8 cellular contexts compared by ENCODE assay signal in the genomic region with DNA sequence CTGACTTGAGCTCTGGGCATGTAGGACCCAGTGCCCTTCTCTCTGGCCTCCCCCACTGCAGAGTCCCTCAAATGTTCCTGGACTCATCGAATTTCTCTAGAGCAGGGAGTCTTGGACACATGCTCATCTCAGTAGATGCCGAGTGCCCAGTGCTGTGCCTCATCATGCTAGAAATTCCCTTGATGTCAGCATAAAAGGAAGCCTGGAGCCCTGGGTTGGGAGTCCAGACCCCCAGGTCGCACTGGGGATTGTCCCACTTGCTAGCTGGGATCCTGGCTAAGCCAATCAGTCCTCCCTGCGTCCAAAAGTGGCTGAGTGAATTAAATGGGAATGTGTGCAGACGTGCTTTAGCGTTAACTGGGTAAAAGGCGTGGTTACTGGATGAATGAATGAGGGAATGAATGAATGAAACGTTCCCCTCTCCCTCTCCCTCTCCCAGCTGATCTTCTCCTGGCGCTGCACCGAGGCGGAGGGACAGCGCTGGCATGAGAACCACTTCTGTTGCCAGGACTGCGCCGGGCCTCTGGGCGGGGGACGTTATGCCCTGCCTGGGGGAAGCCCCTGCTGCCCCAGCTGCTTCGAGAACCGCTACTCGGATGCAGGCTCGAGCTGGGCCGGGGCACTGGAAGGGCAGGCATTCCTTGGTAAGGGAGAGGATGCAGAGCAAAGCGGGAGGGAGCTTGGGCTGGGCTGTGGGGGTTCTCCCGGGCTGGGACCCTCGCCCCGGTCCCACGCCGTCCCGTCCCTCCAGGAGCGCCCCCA. TPM values are rescaled to one million over a fixed set of nuclear protein-coding genes. Genes with fewer than 3 reads are reported as not detected.
DNase-seq lines count a peak whose midpoint lies in the region; ATAC-seq and TF ChIP-seq lines count a peak whose summit lies in the region.

No MANE protein-coding gene starts in this region.

- H3K27me3 ChIP-seq in MG63, result no peaks in the 10 kb centered on the region

- 15% methylated on average over 29 of the region's 29 CpGs for WGBS in urinary bladder

- no peaks in the 10 kb centered on the region for H3K9me3 ChIP-seq in MG63

- H3K4me3 ChIP-seq in GM12864 (ENCODE audit: low read depth, low read length) (peak overlapping the region; percentile 98), MG63 (peak overlapping the region; percentile 96), choroid plexus epithelial cell (ENCODE audit: low read depth, low read length) (peak overlapping the region; percentile 99), urinary bladder (ENCODE audit: low read depth, low read length) (peak overlapping the region; percentile 65)

- H3K36me3 ChIP-seq in MG63 (peaks cover 20% of the 10 kb centered on the region), urinary bladder (ENCODE audit: insufficient read depth) (no peaks in the 10 kb centered on the region)

- DNase-seq in GM12864 (ENCODE audit: low read depth) (no peak), MG63 (peak; percentile 9), choroid plexus epithelial cell (ENCODE audit: low read depth) (peak; percentile 15), medulla oblongata (ENCODE audit: extremely low spot score) (peak; percentile 50), MV-4-11 (lab: John Stamatoyannopoulos, UW) (no peak), GOT3 (lab: John Stamatoyannopoulos, UW) (no peak)

- no peak for TF ChIP-seq CTCF in GM12864 (IDR thresholded peaks at IDR 0.05; ENCODE audit: low read depth, low read length, missing control alignments)
- peak; percentile 1 for TF ChIP-seq CTCF in choroid plexus epithelial cell (conservative IDR thresholded peaks at IDR 0.05; ENCODE audit: low read depth, low read length)

- ATAC-seq in HG03095 (IDR thresholded peaks at IDR 0.05; ENCODE audit: unreplicated experiment), result no peak

- H3K27ac ChIP-seq in urinary bladder (ENCODE audit: low read depth), result no peak overlapping the region

- H3K4me1 ChIP-seq in urinary bladder (ENCODE audit: insufficient read depth), result no peaks in the 10 kb centered on the region

RNA-seq across cellular contexts. Expression of a gene that starts 1.6 kb away (rescaled TPM):
- total RNA-seq in MG63 (2014; rRNA removed; shearing (Covaris generic); ENCODE audit: low replicate concordance), result 125 and 201 TPM in 2 replicates
- total RNA-seq in urinary bladder, result 34.4 TPM
- 181 TPM for polyA plus RNA-seq in urinary bladder

RNA-seq across cellular contexts. Expression of a gene that starts 5.3 kb away (rescaled TPM):
- not detected in 2 replicates for total RNA-seq in MG63 (2014; rRNA removed; shearing (Covaris generic); ENCODE audit: low replicate concordance)
- 3.1 TPM for total RNA-seq in urinary bladder
- 3.7 TPM for polyA plus RNA-seq in urinary bladder

RNA-seq across cellular contexts. Expression of a gene that starts 6.2 kb away (rescaled TPM):
- 0.49 TPM in 1 of 2 replicates, not detected in the other for total RNA-seq in MG63 (2014; rRNA removed; shearing (Covaris generic); ENCODE audit: low replicate concordance)
- 1.9 TPM for total RNA-seq in urinary bladder
- polyA plus RNA-seq in urinary bladder, result 7.4 TPM

RNA-seq across cellular contexts. Expression of a gene that starts 38.7 kb away (rescaled TPM):
- total RNA-seq in MG63 (2014; rRNA removed; shearing (Covaris generic); ENCODE audit: low replicate concordance), result not detected in 2 replicates
- total RNA-seq in urinary bladder, result not detected
- polyA plus RNA-seq in urinary bladder, result not detected

RNA-seq across cellular contexts. Expression of a gene that starts 50.5 kb away (rescaled TPM):
- 4.4 and 5.2 TPM in 2 replicates for total RNA-seq in MG63 (2014; rRNA removed; shearing (Covaris generic); ENCODE audit: low replicate concordance)
- 4.3 TPM for total RNA-seq in urinary bladder
- 25.4 TPM for polyA plus RNA-seq in urinary bladder

Comparison
In these comparisons a context has a peak if more than half of its experiments do, and no peak if none do; other contexts are left out.
1. DNase-seq: peak in MG63 (single experiment), choroid plexus epithelial cell (single experiment) and medulla oblongata (single experiment); none in GM12864 (single experiment), MV-4-11 (single experiment) and GOT3 (single experiment).
2. Peak in every context shown above with its lines, with median percentiles within 50 percentile points of each other: H3K4me3 ChIP-seq.